Comparison of ENCODE assay signal across 17 cellular contexts in the genomic region with DNA sequence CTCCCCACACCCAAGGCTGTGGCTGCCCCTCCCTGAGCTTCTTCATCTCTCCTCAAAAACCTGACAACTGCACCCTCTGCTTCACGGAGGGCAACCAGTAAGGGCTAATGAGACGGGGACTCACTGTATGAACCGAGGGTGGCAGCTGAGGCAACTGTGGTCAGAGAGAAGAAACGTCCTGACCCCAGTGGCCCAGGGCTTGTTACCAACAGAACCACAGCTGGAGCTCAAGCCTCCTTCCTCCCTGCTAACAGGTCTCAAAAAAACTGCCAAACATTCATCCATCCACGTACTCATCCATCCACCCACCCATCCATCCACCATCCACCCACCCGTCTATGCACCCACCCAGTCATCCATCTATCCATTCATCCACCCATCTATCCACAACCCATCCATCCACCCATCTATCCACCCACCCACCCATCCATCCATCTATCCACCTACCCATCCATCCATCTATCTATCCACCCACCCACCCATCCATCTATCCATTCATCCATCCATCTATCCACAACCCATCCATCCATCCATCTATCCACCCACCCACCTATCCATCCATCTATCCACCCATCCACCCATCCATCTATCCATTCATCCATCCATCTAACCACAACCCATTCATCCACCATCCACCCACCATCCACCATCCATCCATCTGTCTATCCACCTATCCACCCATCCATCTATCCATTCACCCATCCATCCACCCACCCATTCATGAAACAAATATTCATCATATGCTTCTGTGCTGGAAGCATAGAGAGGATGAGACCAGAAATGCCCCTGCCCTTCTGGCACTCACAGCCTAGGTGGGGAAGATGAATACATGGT.
DNase-seq lines count a peak whose midpoint lies in the region; ATAC-seq and TF ChIP-seq lines count a peak whose summit lies in the region.
"Had no signal": no experiment of that assay in that cellular context is flagged by ENCODE, and none has a peak within 500 bp of the region (broad histone marks: within the 10 kb centered on the region; RNA-seq: fewer than 3 reads in every experiment).

No MANE protein-coding gene starts in this region.

- H3K4me3 Mint-ChIP-seq in activated naive CD8-positive, alpha-beta T cell treated with anti-CD3 and anti-CD28 coated beads, Interleukin-2, amount 10 ng/mL, durations not matched to agents 7 days and 5 days: no peak overlapping the region
- H3K4me3 Mint-ChIP-seq in activated naive CD8-positive, alpha-beta T cell treated with anti-CD3 and anti-CD28 coated beads for 36 hours: no peak overlapping the region
- H3K4me3 Mint-ChIP-seq in type B pancreatic cell: no peak overlapping the region
- no peak overlapping the region for H3K4me3 Mint-ChIP-seq in stimulated activated memory B cell treated with anti-CD40 and anti-IgM and Interleukin-4, amounts not matched to agents 10 μg/mL and 1 μg/mL and 100 μg/mL, for 72 hours

- H3K27ac Mint-ChIP-seq in activated naive CD8-positive, alpha-beta T cell treated with anti-CD3 and anti-CD28 coated beads, Interleukin-2, amount 10 ng/mL, durations not matched to agents 7 days and 5 days: peak overlapping the region; percentile 22
- no peak overlapping the region for H3K27ac Mint-ChIP-seq in activated naive CD8-positive, alpha-beta T cell treated with anti-CD3 and anti-CD28 coated beads for 36 hours
- no peak overlapping the region for H3K27ac Mint-ChIP-seq in type B pancreatic cell
- H3K27ac Mint-ChIP-seq in stimulated activated memory B cell treated with anti-CD40 and anti-IgM and Interleukin-4, amounts not matched to agents 10 μg/mL and 1 μg/mL and 100 μg/mL, for 72 hours: no peak overlapping the region

- no peak overlapping the region for H3K4me3 ChIP-seq in RWPE2 (ENCODE audit: severe bottlenecking)
- H3K4me3 ChIP-seq: SJCRH30 had no signal

- no peak for DNase-seq in activated naive CD8-positive, alpha-beta T cell treated with anti-CD3 and anti-CD28 coated beads, Interleukin-2, amount 10 ng/mL, durations not matched to agents 7 days and 5 days
- DNase-seq in activated naive CD8-positive, alpha-beta T cell treated with anti-CD3 and anti-CD28 coated beads for 36 hours: no peak
- peak; percentile 23 for DNase-seq in RWPE2 (ENCODE audit: low spot score)
- DNase-seq in iPS-NIHi11 (ENCODE audit: low spot score): peak; percentile 2
- DNase-seq in type B pancreatic cell (ENCODE audit: extremely low spot score, unreplicated experiment): peak; percentile 39
- DNase-seq in amniotic stem cell (lab: John Stamatoyannopoulos, UW): no peak
- DNase-seq: DMS79 treated with DMSO at 0.1 percent for 48 hours, NCI-H1436, NCI-H1930, NCI-H226, NCI-H524 treated with DMSO at 0.1 percent for 48 hours, PC-3, RPMI8226, SJCRH30 had no signal

- no peaks in the 10 kb centered on the region for H3K4me1 Mint-ChIP-seq in activated naive CD8-positive, alpha-beta T cell treated with anti-CD3 and anti-CD28 coated beads, Interleukin-2, amount 10 ng/mL, durations not matched to agents 7 days and 5 days
- no peaks in the 10 kb centered on the region for H3K4me1 Mint-ChIP-seq in activated naive CD8-positive, alpha-beta T cell treated with anti-CD3 and anti-CD28 coated beads for 36 hours
- H3K4me1 Mint-ChIP-seq in type B pancreatic cell (ENCODE audit: unreplicated experiment): peaks cover 10% of the 10 kb centered on the region
- H3K4me1 Mint-ChIP-seq in stimulated activated memory B cell treated with anti-CD40 and anti-IgM and Interleukin-4, amounts not matched to agents 10 μg/mL and 1 μg/mL and 100 μg/mL, for 72 hours: peaks cover 10% of the 10 kb centered on the region

- no peaks in the 10 kb centered on the region for H3K36me3 Mint-ChIP-seq in activated naive CD8-positive, alpha-beta T cell treated with anti-CD3 and anti-CD28 coated beads, Interleukin-2, amount 10 ng/mL, durations not matched to agents 7 days and 5 days
- no peaks in the 10 kb centered on the region for H3K36me3 Mint-ChIP-seq in activated naive CD8-positive, alpha-beta T cell treated with anti-CD3 and anti-CD28 coated beads for 36 hours
- no peaks in the 10 kb centered on the region for H3K36me3 Mint-ChIP-seq in type B pancreatic cell
- no peaks in the 10 kb centered on the region for H3K36me3 Mint-ChIP-seq in stimulated activated memory B cell treated with anti-CD40 and anti-IgM and Interleukin-4, amounts not matched to agents 10 μg/mL and 1 μg/mL and 100 μg/mL, for 72 hours

- no peaks in the 10 kb centered on the region for H3K4me1 ChIP-seq in RWPE2 (ENCODE audit: insufficient read depth, poor library complexity, severe bottlenecking)
- H3K4me1 ChIP-seq: SJCRH30 had no signal

- ATAC-seq in activated naive CD8-positive, alpha-beta T cell treated with anti-CD3 and anti-CD28 coated beads, Interleukin-2, amount 10 ng/mL, durations not matched to agents 7 days and 5 days (ENCODE audit: low read depth): no peak
- no peak for ATAC-seq in RWPE2 (ENCODE audit: low read depth)
- no peak for ATAC-seq in stimulated activated memory B cell treated with anti-CD40 and anti-IgM and Interleukin-4, amounts not matched to agents 10 μg/mL and 1 μg/mL and 100 μg/mL, for 72 hours
- ATAC-seq: PC-3 had no signal

- H3K27ac ChIP-seq in RWPE2 (ENCODE audit: poor library complexity, severe bottlenecking): no peak overlapping the region
- H3K27ac ChIP-seq: C4-2B, KMS-11, SJCRH30 had no signal

- no peaks in the 10 kb centered on the region for H3K9me3 ChIP-seq in RWPE2 (ENCODE audit: severe bottlenecking)
- H3K9me3 ChIP-seq: SJCRH30 had no signal

- no peaks in the 10 kb centered on the region for H3K27me3 ChIP-seq in RWPE2 (ENCODE audit: insufficient read depth, poor library complexity, severe bottlenecking)
- H3K27me3 ChIP-seq: SJCRH30 had no signal

- no peaks in the 10 kb centered on the region for H3K9me3 Mint-ChIP-seq in activated naive CD8-positive, alpha-beta T cell treated with anti-CD3 and anti-CD28 coated beads, Interleukin-2, amount 10 ng/mL, durations not matched to agents 7 days and 5 days
- no peaks in the 10 kb centered on the region for H3K9me3 Mint-ChIP-seq in activated naive CD8-positive, alpha-beta T cell treated with anti-CD3 and anti-CD28 coated beads for 36 hours
- no peaks in the 10 kb centered on the region for H3K9me3 Mint-ChIP-seq in type B pancreatic cell
- H3K9me3 Mint-ChIP-seq in stimulated activated memory B cell treated with anti-CD40 and anti-IgM and Interleukin-4, amounts not matched to agents 10 μg/mL and 1 μg/mL and 100 μg/mL, for 72 hours: peaks cover 8% of the 10 kb centered on the region

- POLR2A ChIA-PET in activated naive CD8-positive, alpha-beta T cell treated with anti-CD3 and anti-CD28 coated beads, Interleukin-2, amount 10 ng/mL, durations not matched to agents 7 days and 5 days (lab: Charles Lee): no interaction called here

- no peaks in the 10 kb centered on the region for H3K36me3 ChIP-seq in RWPE2 (ENCODE audit: low read depth)
- H3K36me3 ChIP-seq: SJCRH30 had no signal

- H3K27me3 Mint-ChIP-seq in activated naive CD8-positive, alpha-beta T cell treated with anti-CD3 and anti-CD28 coated beads, Interleukin-2, amount 10 ng/mL, durations not matched to agents 7 days and 5 days: no peaks in the 10 kb centered on the region
- H3K27me3 Mint-ChIP-seq in activated naive CD8-positive, alpha-beta T cell treated with anti-CD3 and anti-CD28 coated beads for 36 hours: no peaks in the 10 kb centered on the region
- H3K27me3 Mint-ChIP-seq in type B pancreatic cell: peaks cover 18% of the 10 kb centered on the region
- peaks cover 32% of the 10 kb centered on the region for H3K27me3 Mint-ChIP-seq in stimulated activated memory B cell treated with anti-CD40 and anti-IgM and Interleukin-4, amounts not matched to agents 10 μg/mL and 1 μg/mL and 100 μg/mL, for 72 hours

- no peak for TF ChIP-seq CTCF in RWPE2 (IDR thresholded peaks at IDR 0.05; ENCODE audit: poor library complexity, severe bottlenecking)
- no peak for TF ChIP-seq CTCF in type B pancreatic cell (conservative IDR thresholded peaks at IDR 0.05)

Comparison
In these comparisons a context has a peak if more than half of its experiments do, and no peak if none do; other contexts are left out.
1. DNase-seq: peak in RWPE2 (single experiment), iPS-NIHi11 (single experiment) and type B pancreatic cell (single experiment); none in activated naive CD8-positive, alpha-beta T cell treated with anti-CD3 and anti-CD28 coated beads, Interleukin-2, amount 10 ng/mL, durations not matched to agents 7 days and 5 days (single experiment), activated naive CD8-positive, alpha-beta T cell treated with anti-CD3 and anti-CD28 coated beads for 36 hours (single experiment) and amniotic stem cell (single experiment).